7 cellular contexts compared by ENCODE assay signal in genomic region chr12:78531831-78532230, GRCh38.
"Had no signal": no experiment of that assay in that cellular context is flagged by ENCODE, and none has a peak within 500 bp of the region (broad histone marks: within the 10 kb centered on the region; RNA-seq: fewer than 3 reads in every experiment).

No MANE protein-coding gene starts in this region.

- H3K36me3 ChIP-seq: HAP-1 had no signal

- H3K9me3 ChIP-seq: HAP-1 had no signal

- ATAC-seq: HCT116, K562 had no signal

- H3K4me3 ChIP-seq: HAP-1, K562 had no signal

- DNase-seq: GOT3, H7, IMR-90, KG1 had no signal
